In genomic region chr10:27241640-27242472, GRCh38 we compare ENCODE assay signal across 1 cellular context.
TF ChIP-seq lines count a peak whose summit lies in the region.

No MANE protein-coding gene starts in this region.

TF ChIP-seq in K562, 482 proteins besides CTCF, POLR2A, EP300 and RAD21 (continued from another document and continues in another):
- TF ChIP-seq NR0B1 (IDR thresholded peaks at IDR 0.05; ENCODE audit: partially characterized antibody), result no peak
- no peak for TF ChIP-seq CHCHD3 (CRISPR knock-in tag; IDR thresholded peaks at IDR 0.05)
- TF ChIP-seq ATF7 (IDR thresholded peaks at IDR 0.05), result peak; percentile 73
- TF ChIP-seq ZNF212 (CRISPR knock-in tag; IDR thresholded peaks at IDR 0.05), result no peak
- TF ChIP-seq HMBOX1 (IDR thresholded peaks at IDR 0.05), result peak; percentile 64
- TF ChIP-seq ZNF311 (CRISPR knock-in tag; IDR thresholded peaks at IDR 0.05), result peak; percentile 85
- no peak for TF ChIP-seq ZNF512 (tag; IDR thresholded peaks at IDR 0.05)
- no peak for TF ChIP-seq ZNF408 (CRISPR knock-in tag; IDR thresholded peaks at IDR 0.05; ENCODE audit: low read depth)
- peak; percentile 90 for TF ChIP-seq GMEB1 (CRISPR knock-in tag; IDR thresholded peaks at IDR 0.05)
- peak; percentile 42 for TF ChIP-seq PHF20 (IDR thresholded peaks at IDR 0.05; ENCODE audit: partially characterized antibody)
- TF ChIP-seq PTTG1 (tag; IDR thresholded peaks at IDR 0.05; ENCODE audit: low read depth), result peak; percentile 86
- TF ChIP-seq FOXJ3 (CRISPR knock-in tag; IDR thresholded peaks at IDR 0.05), result no peak
- TF ChIP-seq ARNT (IDR thresholded peaks at IDR 0.05), result 0 out of 4 replicates have a peak, but pooled peaks of 1 of the 2 experiments have one; percentile 22
- TF ChIP-seq UBTF (IDR thresholded peaks at IDR 0.05; ENCODE audit: borderline replicate concordance in 1 of 2, low read depth in 2 of 2, low read length in 2 of 2), result peak; percentile 90 to 98
- no peak for TF ChIP-seq ZNF398 (CRISPR knock-in tag; IDR thresholded peaks at IDR 0.05)
- TF ChIP-seq ZNF274 (IDR thresholded peaks at IDR 0.05; ENCODE audit: borderline replicate concordance, low read depth, low read length), result no peak
- no peak for TF ChIP-seq POLR2AphosphoS2 (IDR thresholded peaks at IDR 0.05; ENCODE audit: low read length)
- TF ChIP-seq MCM5 (IDR thresholded peaks at IDR 0.05; ENCODE audit: low read depth), result no peak
- TF ChIP-seq OTX1 (CRISPR knock-in tag; IDR thresholded peaks at IDR 0.05), result no peak
- TF ChIP-seq ZNF592 (IDR thresholded peaks at IDR 0.05), result peak; percentile 98
- TF ChIP-seq BRF1 (IDR thresholded peaks at IDR 0.05; ENCODE audit: borderline replicate concordance, extremely low read depth, insufficient read length), result no peak
- no peak for TF ChIP-seq ZNF407 (IDR thresholded peaks at IDR 0.05; ENCODE audit: low read depth)
- TF ChIP-seq MYC (IDR thresholded peaks at IDR 0.05; ENCODE audit: low read depth, low read length), result peak; percentile 55; the same call in 1 of the 2 replicates
- TF ChIP-seq MYC (CRISPR knock-in tag; IDR thresholded peaks at IDR 0.05; ENCODE audit: borderline replicate concordance, low read depth), result 0 out of 2 replicates have a peak, but pooled peaks have one; percentile 53
- TF ChIP-seq KDM1A (IDR thresholded peaks at IDR 0.05), result no peak
- peak; percentile 99 for TF ChIP-seq ELF1 (tag; IDR thresholded peaks at IDR 0.05)
- TF ChIP-seq PTBP1 (IDR thresholded peaks at IDR 0.05; ENCODE audit: low read depth, low read length), result no peak
- TF ChIP-seq RBM22 (IDR thresholded peaks at IDR 0.05; ENCODE audit: low read depth, low read length, poor library complexity, severe bottlenecking), result no peak
- peak; percentile 81 for TF ChIP-seq GTF2A2 (tag; IDR thresholded peaks at IDR 0.05)
- TF ChIP-seq HMGN3 (IDR thresholded peaks at IDR 0.05; ENCODE audit: borderline replicate concordance, extremely low read depth, insufficient read length, low read depth, low read length), result no peak
- TF ChIP-seq NR2F6 (CRISPR knock-in tag; IDR thresholded peaks at IDR 0.05), result no peak
- 0 out of 4 replicates have a peak, but pooled peaks have one; percentile 42 to 53 for TF ChIP-seq ETV6 (IDR thresholded peaks at IDR 0.05; ENCODE audit: borderline replicate concordance in 1 of 2, low read depth in 2 of 2, low read length in 1 of 2)
- TF ChIP-seq ETV6 (CRISPR knock-in tag; IDR thresholded peaks at IDR 0.05; ENCODE audit: borderline replicate concordance), result no peak
- TF ChIP-seq XRCC3 (IDR thresholded peaks at IDR 0.05), result no peak
